Comparison of ENCODE assay signal across 8 cellular contexts in the genomic region with DNA sequence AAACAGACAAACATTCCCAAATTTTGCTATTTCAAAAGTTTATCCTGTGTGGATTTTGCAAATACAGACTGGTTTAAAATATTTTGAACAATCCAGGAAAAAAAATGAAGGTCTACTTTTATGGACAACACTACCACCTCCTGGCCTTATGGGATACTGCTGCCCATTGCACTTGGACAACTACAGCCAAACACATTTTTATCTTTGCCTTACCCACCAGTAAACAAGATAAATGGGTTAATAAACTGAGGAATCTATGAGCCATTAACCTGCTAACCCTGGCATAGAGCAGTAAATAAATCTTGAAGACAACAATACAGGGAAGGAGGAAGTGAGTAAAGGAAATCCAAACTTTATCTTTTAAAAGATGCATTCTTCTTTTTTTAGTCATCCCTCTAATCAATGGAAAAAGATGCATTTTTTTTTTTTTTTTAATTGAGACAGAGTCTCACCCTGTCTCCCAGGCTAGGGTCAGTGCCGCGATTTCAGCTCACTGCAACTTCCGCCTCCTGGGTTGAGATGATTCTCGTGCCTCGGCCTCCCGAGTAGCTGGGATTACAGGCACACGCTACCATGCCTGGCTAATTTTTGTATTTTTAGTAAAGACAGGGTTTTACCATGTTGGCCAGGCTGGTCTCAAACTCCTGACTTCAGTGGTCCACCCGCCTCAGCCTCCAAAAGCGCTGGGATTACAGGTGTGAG. TPM values are rescaled to one million over a fixed set of nuclear protein-coding genes. Genes with fewer than 3 reads are reported as not detected.
DNase-seq lines count a peak whose midpoint lies in the region; ATAC-seq, FAIRE-seq and TF ChIP-seq lines count a peak whose summit lies in the region.

No MANE protein-coding gene starts in this region.

- peak; percentile 40 for DNase-seq in Daoy (ENCODE audit: low read depth)
- DNase-seq in Panc1 (ENCODE audit: low read depth, low spot score) = no peak
- DNase-seq in ascending aorta (ENCODE audit: low spot score in 2 of 2) = peak in 1 of 2 donors; percentile 71
- peak; percentile 5 for DNase-seq in stimulated activated CD8-positive, alpha-beta memory T cell treated with anti-CD3 and anti-CD28 coated beads, Interleukin-4, amount 100 ng/mL, for 24 hours (ENCODE audit: low read depth)

- in situ Hi-C loops in Panc1 (cut with HindIII; ENCODE audit: low pct_unique_long_range_greater_than_20kb, low sequenced_read_pairs) = no loop called here

- intact Hi-C loops in Panc1 (cut with micrococcal nuclease; ENCODE audit: unreplicated experiment) (loop anchor here (1.0 to 10.0 kb wide), 2 partner anchors 105 to 269 kb away; no protein-coding TSS in a partner anchor), ascending aorta (cut with DNase I) (loop anchor here (1.0 to 5.0 kb wide), 5 partner anchors 63 to 388 kb away; no protein-coding TSS in a partner anchor)

- H3K4me3 ChIP-seq in Panc1 (ENCODE audit: low read depth in 2 of 2, low read length in 2 of 2) = no peak overlapping the region
- no peak overlapping the region for H3K4me3 ChIP-seq in ascending aorta

- peak; percentile 98 for FAIRE-seq in islet of Langerhans (lab: Jason Lieb, UNC)

- H3K9me3 ChIP-seq in Panc1 (ENCODE audit: control insufficient read depth, insufficient read depth, low read depth, low read length) (no peaks in the 10 kb centered on the region), ascending aorta (no peaks in the 10 kb centered on the region)

- POLR2A ChIA-PET in Panc1 (lab: Charles Lee) = no interaction called here

- H3K36me3 ChIP-seq in Panc1 (ENCODE audit: control insufficient read depth, insufficient read depth, low read length) (no peaks in the 10 kb centered on the region; the same call in 1 of the 2 replicates), ascending aorta (peaks cover 0 to 3% of the 10 kb centered on the region in 2 donors)

- H3K27ac ChIP-seq in Panc1 (ENCODE audit: low read length) (no peak overlapping the region), ascending aorta (no peak overlapping the region)

- TSS peak; percentile 80 for BruUV-seq in Panc1 (replicated peaks; lab: Mats Ljungman, UMichigan)

- TF ChIP-seq CTCF in Panc1 (IDR thresholded peaks at IDR 0.05) = peak; percentile 81; the same call in 1 of the 2 replicates
- peak; percentile 77 to 88 (median 84) for TF ChIP-seq CTCF in ascending aorta (IDR thresholded peaks at IDR 0.05)

- ATAC-seq in HG03175 (IDR thresholded peaks at IDR 0.05; ENCODE audit: unreplicated experiment) = peak; percentile 37
- ATAC-seq in Panc1 = no peak
- ATAC-seq in GM21390 (IDR thresholded peaks at IDR 0.05; ENCODE audit: unreplicated experiment) = no peak
- ATAC-seq in GM18867 (IDR thresholded peaks at IDR 0.05; ENCODE audit: unreplicated experiment) = no peak

- H3K4me1 ChIP-seq in Panc1 (ENCODE audit: control insufficient read depth, insufficient read depth, low read length) (peaks cover 7% of the 10 kb centered on the region; the same call in 1 of the 2 replicates), ascending aorta (peaks cover 0 to 10% of the 10 kb centered on the region in 2 donors)

- H3K27me3 ChIP-seq in Panc1 (ENCODE audit: control insufficient read depth, insufficient read depth, low read length) (no peaks in the 10 kb centered on the region), ascending aorta (no peaks in the 10 kb centered on the region)

- CTCF ChIA-PET in Panc1 (lab: Charles Lee) = interaction anchor here (0.6 to 0.8 kb wide), 3 partner anchors 204 to 308 kb away, joined by 3 to 8 read pairs (median 4); no protein-coding TSS in a partner anchor

RNA-seq across cellular contexts. Expression of gene SPIRE1, which starts 2.1 kb away (rescaled TPM):
- total RNA-seq in Daoy (2014; rRNA removed; shearing (Covaris generic)) = 16.6 and 20.2 TPM in 2 replicates
- total RNA-seq in Panc1 (2021; ENCODE audit: unreplicated experiment) = 45.5 TPM
- 20.0 TPM for polyA plus RNA-seq in Panc1 (2012; ENCODE audit: insufficient read length)
- 16.9 TPM for total RNA-seq in ascending aorta

RNA-seq across cellular contexts. Expression of gene CEP76, which starts 42.5 kb away (rescaled TPM):
- 17.7 and 24.6 TPM in 2 replicates for total RNA-seq in Daoy (2014; rRNA removed; shearing (Covaris generic))
- total RNA-seq in Panc1 (2021; ENCODE audit: unreplicated experiment) (12.9 TPM), ascending aorta (10.3 TPM)
- 6.2 TPM for polyA plus RNA-seq in Panc1 (2012; ENCODE audit: insufficient read length)

RNA-seq across cellular contexts. Expression of gene PSMG2, which starts 42.8 kb away (rescaled TPM):
- total RNA-seq in Daoy (2014; rRNA removed; shearing (Covaris generic)) = 105 and 108 TPM in 2 replicates
- total RNA-seq in Panc1 (2021; ENCODE audit: unreplicated experiment) (63.1 TPM), ascending aorta (52.2 TPM)
- polyA plus RNA-seq in Panc1 (2012; ENCODE audit: insufficient read length) = 33.1 TPM
